Comparison of ENCODE assay signal across 10 cellular contexts in genomic region chr20:57628651-57629308, GRCh38. TPM values are rescaled to one million over a fixed set of nuclear protein-coding genes. Genes with fewer than 3 reads are reported as not detected.
A peak's percentile ranks its signal among the peaks of the same experiment; 100 is the strongest.
DNase-seq lines count a peak whose midpoint lies in the region; ATAC-seq, FAIRE-seq and TF ChIP-seq lines count a peak whose summit lies in the region.
"Not testable (repeated sequence)": the region's sequence is repeated elsewhere in the genome, so short reads cannot be mapped to it uniquely, and the experiment has no call there.
"Had no signal": no experiment of that assay in that cellular context is flagged by ENCODE, and none has a peak within 500 bp of the region (broad histone marks: within the 10 kb centered on the region; RNA-seq: fewer than 3 reads in every experiment).

No MANE protein-coding gene starts in this region.

- peak overlapping the region; percentile 98 for H3K27ac ChIP-seq in HL-60 (replicated peaks)
- H3K27ac ChIP-seq in VCaP, result peak overlapping the region; percentile 62
- H3K27ac ChIP-seq in endothelial cell of umbilical vein (ENCODE audit: insufficient read depth, low read depth, low read length), result peak overlapping the region; percentile 61
- peak overlapping the region; percentile 65 to 75 for H3K27ac ChIP-seq in liver (ENCODE audit: low read depth in 1 of 2, low read length in 2 of 2)
- H3K27ac ChIP-seq in pancreas, result peak overlapping the region in 3 of 4 donors; percentile 22 to 62 (median 46)
- H3K27ac ChIP-seq in stomach, result peak overlapping the region; percentile 19 to 84 (median 69)

- TF ChIP-seq RAD21 in liver (IDR thresholded peaks at IDR 0.05), result not testable (repeated sequence)

- H3K27me3 Mint-ChIP-seq in activated naive CD8-positive, alpha-beta T cell, result not testable (repeated sequence)

- dilution Hi-C loops in endothelial cell of umbilical vein (cut with MboI; ENCODE audit: extremely low pct_ligation_motif_present, low sequenced_read_pairs), result loop anchor here (25.0 kb wide), 1 partner anchor 459 kb away; no protein-coding TSS in a partner anchor

- H3K9me3 Mint-ChIP-seq in activated naive CD8-positive, alpha-beta T cell (ENCODE audit: low read depth), result peaks cover 11% of the 10 kb centered on the region

- TF ChIP-seq EP300 in stomach (IDR thresholded peaks at IDR 0.05), result not testable (repeated sequence)

- not testable (repeated sequence) for H4K20me1 ChIP-seq in endothelial cell of umbilical vein (replicated peaks; ENCODE audit: control insufficient read depth, extremely low read depth, insufficient read depth, low read length)

- DNase-seq in HL-60 (ENCODE audit: low read depth in 1 of 2, low spot score in 1 of 2); endothelial cell of umbilical vein (ENCODE audit: low read depth, low spot score); stomach: not testable (repeated sequence)
- DNase-seq in pancreas, result peak in 1 of 6 donors; percentile 2

- not testable (repeated sequence) for H3K4me1 ChIP-seq in endothelial cell of umbilical vein (ENCODE audit: control insufficient read depth, extremely low read depth, insufficient read depth, low read length); liver (ENCODE audit: control insufficient read depth in 4 of 4, insufficient read depth in 4 of 4, low read length in 3 of 4); pancreas
- peaks cover 4 to 22% (median 8%) of the 10 kb centered on the region in 4 donors for H3K4me1 ChIP-seq in stomach

- H2AFZ ChIP-seq in endothelial cell of umbilical vein (ENCODE audit: low read depth, low read length), result peak overlapping the region; percentile 27

- CTCF ChIA-PET in endothelial cell of umbilical vein (lab: Charles Lee), result interaction anchor here (0.7 to 1.3 kb wide), 6 partner anchors 13 to 468 kb away, joined by 3 to 4 read pairs (median 4); no protein-coding TSS in a partner anchor

- BruUV-seq in endothelial cell of umbilical vein (replicated peaks; lab: Mats Ljungman, UMichigan), result not testable (repeated sequence)

- ATAC-seq in pancreas, result not testable (repeated sequence)

- peak overlapping the region; percentile 99 for H3K27ac Mint-ChIP-seq in activated naive CD8-positive, alpha-beta T cell

- H3K9me1 ChIP-seq in endothelial cell of umbilical vein (replicated peaks; ENCODE audit: control insufficient read depth, extremely low read depth, insufficient read depth, low read length), result not testable (repeated sequence)

- not testable (repeated sequence) for H3K36me3 ChIP-seq in endothelial cell of umbilical vein (ENCODE audit: control insufficient read depth in 2 of 2, extremely low read depth in 1 of 2, insufficient read depth in 2 of 2, low read length in 2 of 2); liver (ENCODE audit: control insufficient read depth in 4 of 4, insufficient read depth in 3 of 4, low read depth in 1 of 4, low read length in 3 of 4); pancreas; stomach

- H3K27me3 ChIP-seq in HL-60 (ENCODE audit: insufficient read depth, poor library complexity, severe bottlenecking); endothelial cell of umbilical vein (ENCODE audit: control insufficient read depth in 2 of 2, insufficient read depth in 2 of 2, low read length in 2 of 2); liver (ENCODE audit: control insufficient read depth in 4 of 4, insufficient read depth in 4 of 4, low read length in 3 of 4); pancreas; stomach: not testable (repeated sequence)

- TF ChIP-seq CTCF in HL-60 (IDR thresholded peaks at IDR 0.05; ENCODE audit: insufficient read depth, low read length); VCaP (conservative IDR thresholded peaks at IDR 0.05); endothelial cell of umbilical vein (IDR thresholded peaks at IDR 0.05; ENCODE audit: extremely low read depth in 1 of 2, insufficient read depth in 1 of 2, low read depth in 1 of 2, low read length in 2 of 2); liver (IDR thresholded peaks at IDR 0.05; ENCODE audit: low read depth, low read length, missing input control); pancreas (IDR thresholded peaks at IDR 0.05); stomach (IDR thresholded peaks at IDR 0.05): not testable (repeated sequence)

- not testable (repeated sequence) for H3K79me2 ChIP-seq in endothelial cell of umbilical vein (ENCODE audit: control insufficient read depth, insufficient read depth, low read length)

- H3K4me3 ChIP-seq in HL-60 (replicated peaks; ENCODE audit: insufficient read depth, low read length); endothelial cell of umbilical vein (replicated peaks in 1 of 3; ENCODE audit: insufficient read depth in 1 of 3, low read depth in 1 of 3, low read length in 3 of 3); liver (ENCODE audit: low read depth in 1 of 3, low read length in 3 of 3); pancreas; stomach: not testable (repeated sequence)

- not testable (repeated sequence) for FAIRE-seq in endothelial cell of umbilical vein (lab: Jason Lieb, UNC); pancreas (lab: Jason Lieb, UNC)

- peak overlapping the region; percentile 94 for H3K4me3 Mint-ChIP-seq in activated naive CD8-positive, alpha-beta T cell

- not testable (repeated sequence) for H3K4me2 ChIP-seq in endothelial cell of umbilical vein (ENCODE audit: insufficient read depth, low read length)

- WGBS in liver, result 87% methylated on average over 30 of the region's 31 CpGs
- 77 to 87% methylated on average over 20 to 31 of the region's 31 CpGs for WGBS in pancreas, 2 donors
- WGBS in stomach, 5 donors, result 85 to 93% (median 91%) methylated on average over 23 to 31 of the region's 31 CpGs

- peak overlapping the region; percentile 4 for H3K9ac ChIP-seq in endothelial cell of umbilical vein (replicated peaks; ENCODE audit: extremely low read depth, insufficient read depth, low read length)
- not testable (repeated sequence) for H3K9ac ChIP-seq in liver (ENCODE audit: low read depth in 1 of 2, low read length in 2 of 2)

- H3K4me1 Mint-ChIP-seq in activated naive CD8-positive, alpha-beta T cell (ENCODE audit: low read depth), result peaks cover 75% of the 10 kb centered on the region

- TF ChIP-seq POLR2A in endothelial cell of umbilical vein (IDR thresholded peaks at IDR 0.05; ENCODE audit: low read depth, low read length); stomach (IDR thresholded peaks at IDR 0.05): not testable (repeated sequence)

- H3K9me3 ChIP-seq in endothelial cell of umbilical vein (replicated peaks; ENCODE audit: control insufficient read depth, insufficient read depth, low read length); pancreas: not testable (repeated sequence)
- H3K9me3 ChIP-seq in liver (ENCODE audit: control insufficient read depth in 4 of 4, low read length in 3 of 4) (peaks cover 0 to 12% (median 7%) of the 10 kb centered on the region in 4 donors), stomach (peaks cover 0 to 19% (median 6%) of the 10 kb centered on the region in 4 donors)

- peaks cover 22% of the 10 kb centered on the region for H3K36me3 Mint-ChIP-seq in activated naive CD8-positive, alpha-beta T cell

- POLR2A ChIA-PET in endothelial cell of umbilical vein (lab: Charles Lee), result interaction anchor here (0.6 kb wide), 1 partner anchor 9 kb away, joined by 4 read pairs; no protein-coding TSS in a partner anchor

- intact Hi-C loops in endothelial cell of umbilical vein (cut with micrococcal nuclease), result loop anchor here (1.0 kb wide), 3 partner anchors 70 to 446 kb away; no protein-coding TSS in a partner anchor
- intact Hi-C loops in pancreas (cut with DNase I), result loop anchor here in 1 of 3 donors (10.0 kb wide), 1 partner anchor 556 kb away; no protein-coding TSS in a partner anchor
- intact Hi-C loops in stomach (cut with DNase I; ENCODE audit: low total_unique reads), result not testable (repeated sequence)

RNA-seq across cellular contexts. Expression of gene ZBP1, which starts 8.6 kb away (rescaled TPM):
- not detected in 2 replicates for total RNA-seq in endothelial cell of umbilical vein
- polyA plus RNA-seq in endothelial cell of umbilical vein, result not detected in 2 replicates
- polyA plus RNA-seq in endothelial cell of umbilical vein (2011; cell fraction: cytosol; rRNA removed), result not detected in 2 replicates
- polyA plus RNA-seq in endothelial cell of umbilical vein (2011; cell fraction: nucleus; rRNA removed), result not detected in 2 replicates
- polyA plus RNA-seq in endothelial cell of umbilical vein (2012), result not detected in 2 replicates
- polyA minus RNA-seq in endothelial cell of umbilical vein, result not detected in 2 replicates
- polyA minus RNA-seq in endothelial cell of umbilical vein (2011; cell fraction: cytosol; rRNA and poly(A)+ RNA removed), result not detected
- polyA minus RNA-seq in endothelial cell of umbilical vein (2011; cell fraction: nucleus; rRNA and poly(A)+ RNA removed), result not detected in 2 replicates
- total RNA-seq in liver, result under 1 TPM; 0.14 to 0.42 TPM
- under 1 TPM; 0.06 to 0.13 TPM for polyA plus RNA-seq in liver
- total RNA-seq in pancreas, result under 1 TPM in 3 of 6 donors, not detected in 3; 0.17 to 0.90 (median 0.24) TPM
- under 1 TPM; 0.09 to 0.15 TPM for polyA plus RNA-seq in pancreas
- total RNA-seq in stomach, result not detected
- under 1 TPM in 2 of 3 donors, not detected in 1; 0.37 to 0.60 TPM for polyA plus RNA-seq in stomach
- total RNA-seq: bronchial epithelial cell, HT1080, MCF 10A had no signal

Comparison
In these comparisons a context has a peak if more than half of its experiments do, and no peak if none do; other contexts are left out.
1. H3K27ac ChIP-seq: peak in every context shown above with its lines; median percentile 98 in HL-60; 70 in liver; 69 in stomach; 62 in VCaP; 61 in endothelial cell of umbilical vein; 46 in pancreas.